ENCODE assay signal across 26 cellular contexts in genomic region chr2:199697469-199697868, GRCh38.
"Had no signal": no experiment of that assay in that cellular context is flagged by ENCODE, and none has a peak within 500 bp of the region (broad histone marks: within the 10 kb centered on the region; RNA-seq: fewer than 3 reads in every experiment).

No MANE protein-coding gene starts in this region.

- FAIRE-seq: small intestine had no signal

- H3K4me3 ChIP-seq: neural progenitor cell, ovary, psoas muscle, right lobe of liver, sigmoid colon, suprapubic skin, testis, tibial artery, upper lobe of left lung, uterus had no signal

- H3K4me1 ChIP-seq: parathyroid adenoma, psoas muscle, sigmoid colon, suprapubic skin, testis, tibial artery, upper lobe of left lung, uterus had no signal

- DNase-seq: naive thymus-derived CD4-positive, alpha-beta T cell; natural killer cell; occipital lobe; ovary; posterior cingulate gyrus; psoas muscle; right cardiac atrium; right lobe of liver; sigmoid colon; small intestine; stimulated activated CD4-positive, alpha-beta T cell treated with anti-CD3 and anti-CD28 coated beads, Interleukin-15, amount 100 ng/mL, for 24 hours; stimulated activated CD4-positive, alpha-beta T cell treated with anti-CD3 and anti-CD28 coated beads, Interleukin-2, amount 100 ng/mL, for 24 hours; stimulated activated CD4-positive, alpha-beta T cell treated with anti-CD3 and anti-CD28 coated beads, Interleukin-2, amount 100 ng/mL, for 48 hours; stimulated activated CD4-positive, alpha-beta T cell treated with anti-CD3 and anti-CD28 coated beads, Interleukin-4, amount 100 ng/mL, for 24 hours; stimulated activated naive B cell treated with anti-CD40 and anti-IgM and Interleukin-4, amounts not matched to agents 10 μg/mL and 1 μg/mL and 100 μg/mL, for 72 hours; stimulated activated naive CD4-positive, alpha-beta T cell treated with Interleukin-2 at 50 U/mL for 16 hours; substantia nigra; testis; tibial artery; trophoblast cell; uterus had no signal

- H3K36me3 ChIP-seq: neural progenitor cell, ovary, right lobe of liver, sigmoid colon, suprapubic skin, tibial artery, upper lobe of left lung, uterus had no signal

- H3K27ac ChIP-seq: neural progenitor cell, ovary, parathyroid adenoma, psoas muscle, right lobe of liver, sigmoid colon, suprapubic skin, testis, tibial artery, upper lobe of left lung, uterus had no signal

- ATAC-seq: naive thymus-derived CD4-positive, alpha-beta T cell; natural killer cell; psoas muscle; right cardiac atrium; right lobe of liver; stimulated activated effector memory CD8-positive, alpha-beta T cell treated with anti-CD3 and anti-CD28 coated beads, Interleukin-12 subunit alpha, Interleukin-12 subunit beta, amount 100 ng/mL, for 72 hours; stimulated activated naive B cell treated with anti-CD40 and anti-IgM and Interleukin-4, amounts not matched to agents 10 μg/mL and 1 μg/mL and 100 μg/mL, for 72 hours had no signal

- H3K27me3 ChIP-seq: neural progenitor cell, ovary, right lobe of liver, sigmoid colon, suprapubic skin, testis, tibial artery, upper lobe of left lung, uterus had no signal

- H3K9me3 ChIP-seq: ovary, psoas muscle, right lobe of liver, sigmoid colon, suprapubic skin, testis, tibial artery, upper lobe of left lung, uterus had no signal
